ENCODE assay signal across 19 cellular contexts in genomic region chr17:67125924-67126323, GRCh38.
DNase-seq lines count a peak whose midpoint lies in the region; ATAC-seq and TF ChIP-seq lines count a peak whose summit lies in the region.
"Had no signal": no experiment of that assay in that cellular context is flagged by ENCODE, and none has a peak within 500 bp of the region (broad histone marks: within the 10 kb centered on the region; RNA-seq: fewer than 3 reads in every experiment).

No MANE protein-coding gene starts in this region.

- H3K27me3 ChIP-seq in cardiac muscle cell (no peaks in the 10 kb centered on the region), heart right ventricle (no peaks in the 10 kb centered on the region), WERI-Rb-1 (ENCODE audit: insufficient read depth, low read depth, severe bottlenecking) (no peaks in the 10 kb centered on the region), smooth muscle cell (ENCODE audit: low read depth) (no peaks in the 10 kb centered on the region)
- H3K27me3 ChIP-seq: MG63 had no signal

- no peaks in the 10 kb centered on the region for H3K9me3 ChIP-seq in cardiac muscle cell (ENCODE audit: low read depth)
- H3K9me3 ChIP-seq in heart right ventricle, result no peaks in the 10 kb centered on the region
- H3K9me3 ChIP-seq in WERI-Rb-1 (ENCODE audit: severe bottlenecking), result no peaks in the 10 kb centered on the region
- no peaks in the 10 kb centered on the region for H3K9me3 ChIP-seq in smooth muscle cell (replicated peaks; ENCODE audit: low read depth)
- H3K9me3 ChIP-seq: A549, MG63 had no signal

- peaks cover 5% of the 10 kb centered on the region for H3F3A ChIP-seq in smooth muscle cell (ENCODE audit: low read depth)

- H3K36me3 ChIP-seq in cardiac muscle cell (peaks cover 29% of the 10 kb centered on the region), heart right ventricle (peaks cover 0 to 82% (median 11%) of the 10 kb centered on the region in 9 donors), WERI-Rb-1 (peaks cover 41% of the 10 kb centered on the region), smooth muscle cell (ENCODE audit: low read depth) (peaks cover 14% of the 10 kb centered on the region)

- TF ChIP-seq CTCF in cardiac muscle cell (IDR thresholded peaks at IDR 0.05; ENCODE audit: low read depth, low read length) (no peak), heart right ventricle (IDR thresholded peaks at IDR 0.05) (no peak), WERI-Rb-1 (IDR thresholded peaks at IDR 0.05; ENCODE audit: low read depth, low read length) (no peak), smooth muscle cell (IDR thresholded peaks at IDR 0.05; ENCODE audit: borderline replicate concordance, insufficient read depth, poor library complexity, severe bottlenecking) (no peak)

- H4K20me1 ChIP-seq in smooth muscle cell (ENCODE audit: low read depth), result peaks cover 54% of the 10 kb centered on the region

- H3K4me1 ChIP-seq in cardiac muscle cell (ENCODE audit: low read depth), result no peaks in the 10 kb centered on the region
- H3K4me1 ChIP-seq in heart right ventricle, result peaks cover 0 to 13% (median 7%) of the 10 kb centered on the region in 9 donors
- H3K4me1 ChIP-seq in smooth muscle cell (ENCODE audit: low read depth), result no peaks in the 10 kb centered on the region
- H3K4me1 ChIP-seq: A549 had no signal

- H3K4me2 ChIP-seq in smooth muscle cell, result no peak overlapping the region
- H3K4me2 ChIP-seq: A549 had no signal

- H3K79me2 ChIP-seq in smooth muscle cell (ENCODE audit: low read depth), result no peaks in the 10 kb centered on the region

- H3K9ac ChIP-seq in smooth muscle cell (ENCODE audit: low read depth), result no peak overlapping the region

- DNase-seq in cardiac muscle cell (ENCODE audit: low read depth in 1 of 2, low spot score in 1 of 2) (no peak), heart right ventricle (no peak), WERI-Rb-1 (no peak), kidney tubule cell (ENCODE audit: low spot score) (peak; percentile 27), smooth muscle cell (lab: John Stamatoyannopoulos, UW; ENCODE audit: unreplicated experiment) (no peak), DMS 273 (lab: John Stamatoyannopoulos, UW; ENCODE audit: unreplicated experiment) (no peak), SHP77 (lab: John Stamatoyannopoulos, UW) (no peak)
- DNase-seq: DMS 273 treated with DMSO at 0.1 percent for 48 hours; GDM1; MG63; NCI-H1092 treated with DMSO at 0.1 percent for 48 hours; NCI-H1694; NCI-H2227 treated with DMSO at 0.1 percent for 48 hours; NCI-H526 treated with DMSO at 0.1 percent for 48 hours; NK-92 treated with Interleukin-12 subunit alpha and Interleukin-12 subunit beta, amount 100 ng/mL, for 24 hours; SIG-M5 had no signal

- peak overlapping the region; percentile 9 for H3K27ac ChIP-seq in cardiac muscle cell
- H3K27ac ChIP-seq in heart right ventricle, result no peak overlapping the region
- peak overlapping the region; percentile 13 for H3K27ac ChIP-seq in WERI-Rb-1
- peak overlapping the region; percentile 68 for H3K27ac ChIP-seq in smooth muscle cell (ENCODE audit: low read depth)
- H3K27ac ChIP-seq: A549, C4-2B had no signal

- no peak for ATAC-seq in heart right ventricle
- ATAC-seq in GM21723 (IDR thresholded peaks at IDR 0.05; ENCODE audit: unreplicated experiment), result no peak
- ATAC-seq: A549 had no signal

- no peak overlapping the region for H3K4me3 ChIP-seq in cardiac muscle cell
- no peak overlapping the region for H3K4me3 ChIP-seq in heart right ventricle
- no peak overlapping the region for H3K4me3 ChIP-seq in WERI-Rb-1 (ENCODE audit: low read depth, low read length)
- no peak overlapping the region for H3K4me3 ChIP-seq in smooth muscle cell
- H3K4me3 ChIP-seq: A549, MG63 had no signal

- H2AFZ ChIP-seq in smooth muscle cell (ENCODE audit: low read depth), result no peak overlapping the region

- intact Hi-C loops in heart right ventricle (cut with DNase I), result no loop called here

- 94 to 98% methylated on average over 1 of the region's 1 CpG for WGBS in heart right ventricle, 2 donors
- 50% methylated on average over 1 of the region's 1 CpG for WGBS in smooth muscle cell (ENCODE audit: low lambda C conversion rate)

Comparison
In these comparisons a context has a peak if more than half of its experiments do, and no peak if none do; other contexts are left out.
1. H3K27ac ChIP-seq: peak in cardiac muscle cell (single experiment), WERI-Rb-1 (single experiment) and smooth muscle cell (single experiment); none in heart right ventricle (0 of 10).